Comparison of ENCODE assay signal across 16 cellular contexts in the genomic region with DNA sequence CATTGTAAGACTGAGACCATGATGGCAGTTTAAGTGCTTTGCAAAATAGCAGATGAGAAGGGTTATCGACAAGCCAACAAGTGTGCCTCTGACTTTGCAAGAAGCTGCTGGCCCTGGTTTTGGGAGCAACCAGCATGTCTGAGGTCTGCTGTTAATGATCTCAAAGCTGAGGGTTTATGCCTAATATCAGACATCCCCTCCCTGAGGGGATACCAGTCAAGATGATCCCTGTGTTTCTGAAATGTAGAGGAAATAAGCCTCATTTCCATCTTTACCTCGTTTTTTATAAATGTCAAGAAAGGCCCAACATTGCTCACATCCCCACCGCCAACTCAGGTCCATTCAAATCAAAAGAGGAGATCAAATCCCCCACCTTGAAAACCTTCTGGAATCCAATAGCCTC.
DNase-seq lines count a peak whose midpoint lies in the region; ATAC-seq and TF ChIP-seq lines count a peak whose summit lies in the region.
"Had no signal": no experiment of that assay in that cellular context is flagged by ENCODE, and none has a peak within 500 bp of the region (broad histone marks: within the 10 kb centered on the region; RNA-seq: fewer than 3 reads in every experiment).

No MANE protein-coding gene starts in this region.

- H3K4me2 ChIP-seq in KMS-11: 0 out of 2 replicates have a peak overlapping the region, but pooled peaks have one; percentile 2
- no peak overlapping the region for H3K4me2 ChIP-seq in neuronal stem cell (ENCODE audit: insufficient read depth, low read length, poor library complexity, severe bottlenecking)
- H3K4me2 ChIP-seq: BLaER1 treated with 17β-estradiol and CSF1 and Interleukin-3, amounts not matched to agents 10 nM and 100 nM had no signal

- H2AK5ac ChIP-seq in neuronal stem cell (ENCODE audit: low read depth, low read length): no peak overlapping the region

- peaks cover 26% of the 10 kb centered on the region for H3K9me3 ChIP-seq in WERI-Rb-1 (ENCODE audit: severe bottlenecking)
- peaks cover 6 to 28% of the 10 kb centered on the region in 2 donors for H3K9me3 ChIP-seq in neuronal stem cell (replicated peaks in 1 of 2; ENCODE audit: control insufficient read depth in 2 of 2, insufficient read depth in 1 of 2, low read depth in 1 of 2, low read length in 2 of 2)

- no peak overlapping the region for H2BK15ac ChIP-seq in neuronal stem cell (ENCODE audit: low read length)

- no peak for TF ChIP-seq CTCF in KMS-11 (conservative IDR thresholded peaks at IDR 0.05; ENCODE audit: low read depth, low read length)
- no peak for TF ChIP-seq CTCF in WERI-Rb-1 (IDR thresholded peaks at IDR 0.05; ENCODE audit: low read depth, low read length)

- H3K36me3 ChIP-seq in KMS-11 (ENCODE audit: insufficient read depth) (no peaks in the 10 kb centered on the region), WERI-Rb-1 (no peaks in the 10 kb centered on the region), neuronal stem cell (replicated peaks in 1 of 2; ENCODE audit: control insufficient read depth in 2 of 2, insufficient read depth in 2 of 2, low read length in 2 of 2) (no peaks in the 10 kb centered on the region)

- H2AFZ ChIP-seq in KMS-11 (ENCODE audit: low read depth) (no peak overlapping the region), neuronal stem cell (ENCODE audit: low read length) (no peak overlapping the region)

- H3K18ac ChIP-seq in neuronal stem cell (ENCODE audit: low read length): no peak overlapping the region

- WGBS in neuronal stem cell (ENCODE audit: extremely low coverage in 2 of 2, insufficient read length in 2 of 2, insufficient replicate concordance in 1 of 2), 2 donors: no CpG with 5 or more reads among the region's 3 CpGs

- H3K4me3 ChIP-seq in KMS-11 (IDR thresholded peaks at IDR 0.05; ENCODE audit: insufficient read depth, low read depth, low read length) (no peak overlapping the region), WERI-Rb-1 (ENCODE audit: low read depth, low read length) (no peak overlapping the region), neuronal stem cell (ENCODE audit: low read length in 2 of 2) (no peak overlapping the region)
- H3K4me3 ChIP-seq: BLaER1 treated with 17β-estradiol and CSF1 and Interleukin-3, amounts not matched to agents 10 nM and 100 nM had no signal

- no peaks in the 10 kb centered on the region for H3K79me2 ChIP-seq in KMS-11 (ENCODE audit: insufficient read depth, low read depth)

- peak overlapping the region; percentile 56 for H4K8ac ChIP-seq in neuronal stem cell (ENCODE audit: low read depth, low read length)

- no peak overlapping the region for H3K4ac ChIP-seq in neuronal stem cell (ENCODE audit: low read length)

- peaks cover 55% of the 10 kb centered on the region for H3K4me1 ChIP-seq in KMS-11 (ENCODE audit: low read depth, poor library complexity, severe bottlenecking)
- peaks cover 1 to 5% of the 10 kb centered on the region in 2 donors for H3K4me1 ChIP-seq in neuronal stem cell (ENCODE audit: control insufficient read depth in 2 of 2, insufficient read depth in 1 of 2, low read depth in 1 of 2, low read length in 2 of 2)
- H3K4me1 ChIP-seq: Caco-2 had no signal

- H3K23ac ChIP-seq in neuronal stem cell (ENCODE audit: low read depth, low read length, poor library complexity): no peak overlapping the region

- H3K9ac ChIP-seq in KMS-11 (no peak overlapping the region), neuronal stem cell (ENCODE audit: low read depth, low read length, poor library complexity) (no peak overlapping the region)
- H3K9ac ChIP-seq: BLaER1 treated with 17β-estradiol and CSF1 and Interleukin-3, amounts not matched to agents 10 nM and 100 nM had no signal

- no peak for DNase-seq in WERI-Rb-1
- DNase-seq in neuronal stem cell (ENCODE audit: low spot score): no peak
- DNase-seq: 8988T; ACHN; Caco-2; Calu3; CD4-positive, alpha-beta T cell; CD8-positive, alpha-beta T cell; DMS79 treated with DMSO at 0.1 percent for 48 hours; GF-D8 had no signal

- H3K27ac ChIP-seq in KMS-11 (no peak overlapping the region), WERI-Rb-1 (peak overlapping the region; percentile 51), neuronal stem cell (replicated peaks; ENCODE audit: low read length) (no peak overlapping the region)
- H3K27ac ChIP-seq: BLaER1 treated with 17β-estradiol and CSF1 and Interleukin-3, amounts not matched to agents 10 nM and 100 nM; C4-2B had no signal

- H4K20me1 ChIP-seq in KMS-11 (ENCODE audit: insufficient read depth): no peaks in the 10 kb centered on the region
- H4K20me1 ChIP-seq: BLaER1 treated with 17β-estradiol and CSF1 and Interleukin-3, amounts not matched to agents 10 nM and 100 nM had no signal

- H2BK5ac ChIP-seq in neuronal stem cell (ENCODE audit: low read length): no peak overlapping the region

- H3K14ac ChIP-seq in neuronal stem cell (ENCODE audit: low read length): no peak overlapping the region

- H4K91ac ChIP-seq in neuronal stem cell (ENCODE audit: low read depth, low read length, poor library complexity): no peak overlapping the region

- ATAC-seq in GM21723 (IDR thresholded peaks at IDR 0.05; ENCODE audit: unreplicated experiment) (no peak), HG02852 (IDR thresholded peaks at IDR 0.05; ENCODE audit: unreplicated experiment) (no peak), GM19395 (IDR thresholded peaks at IDR 0.05; ENCODE audit: unreplicated experiment) (no peak)
- ATAC-seq: CD8-positive, alpha-beta T cell had no signal

- no peak overlapping the region for H2BK120ac ChIP-seq in neuronal stem cell (ENCODE audit: low read depth, low read length)

- H2BK12ac ChIP-seq in neuronal stem cell (ENCODE audit: low read length): no peak overlapping the region

- H3K79me1 ChIP-seq in neuronal stem cell (ENCODE audit: low read depth, low read length): no peaks in the 10 kb centered on the region

- H3K27me3 ChIP-seq in KMS-11 (ENCODE audit: insufficient read depth, low read depth): no peaks in the 10 kb centered on the region
- H3K27me3 ChIP-seq in WERI-Rb-1 (ENCODE audit: insufficient read depth, low read depth, severe bottlenecking): no peaks in the 10 kb centered on the region
- H3K27me3 ChIP-seq in neuronal stem cell (ENCODE audit: control insufficient read depth in 3 of 3, insufficient read depth in 3 of 3, low read depth in 1 of 3, low read length in 3 of 3): no peaks in the 10 kb centered on the region
- H3K27me3 ChIP-seq: BLaER1 treated with 17β-estradiol and CSF1 and Interleukin-3, amounts not matched to agents 10 nM and 100 nM had no signal
